1 cellular context compared by ENCODE assay signal in the genomic region with DNA sequence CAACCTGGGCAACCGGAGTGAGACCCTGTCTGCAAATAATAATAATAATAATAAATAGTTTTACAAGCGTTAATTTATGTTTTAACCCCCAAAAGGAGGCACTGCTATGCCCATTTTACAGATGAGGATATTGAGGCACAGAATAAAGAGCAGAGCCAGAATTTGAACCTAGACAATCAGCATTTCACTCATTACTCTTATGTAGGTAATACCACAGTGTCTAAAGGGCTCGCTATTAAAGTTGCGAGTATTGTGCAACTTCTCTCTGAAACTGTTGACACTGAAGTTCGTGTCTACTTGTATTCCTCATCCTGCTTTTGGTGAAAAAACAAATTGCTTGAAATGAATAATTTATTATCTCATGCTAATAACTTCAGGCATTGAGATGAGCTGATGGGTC.
TF ChIP-seq lines count a peak whose summit lies in the region.

No MANE protein-coding gene starts in this region.

TF ChIP-seq in K562, 482 proteins besides CTCF, POLR2A, EP300 and RAD21 (continued from another document):
- TF ChIP-seq DEAF1 (CRISPR knock-in tag; IDR thresholded peaks at IDR 0.05), result no peak
